2 cellular contexts compared by ENCODE assay signal in the genomic region with DNA sequence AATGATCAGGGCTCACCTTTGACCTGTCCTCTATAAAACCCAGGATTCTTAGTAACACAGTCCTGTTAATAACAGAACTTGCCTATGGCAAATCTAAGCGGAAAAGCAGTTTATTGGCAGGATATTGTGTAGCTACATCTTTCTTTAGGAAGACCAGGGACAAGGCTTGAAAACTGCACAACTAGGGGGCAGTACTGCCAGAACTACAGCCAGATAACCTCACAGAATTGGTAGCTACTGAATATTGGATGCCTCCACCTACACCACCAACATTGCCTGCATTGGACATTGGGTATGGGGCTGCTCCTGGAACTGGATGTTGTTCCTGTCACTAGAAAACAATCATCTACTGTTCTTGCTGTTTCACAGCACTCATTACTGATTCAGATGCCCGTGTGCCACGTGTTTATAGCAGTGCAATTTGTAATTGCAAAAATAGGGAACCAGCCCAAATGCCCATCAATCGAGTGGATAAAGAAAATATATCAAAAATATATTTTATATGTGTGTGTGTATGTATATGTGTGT.
TF ChIP-seq lines count a peak whose summit lies in the region.

No MANE protein-coding gene starts in this region.

TF ChIP-seq in HEK293T, 16 proteins besides CTCF, POLR2A, EP300 and RAD21:
- TF ChIP-seq ELF4 (IDR thresholded peaks at IDR 0.05), result no peak
- TF ChIP-seq FOXA1 (IDR thresholded peaks at IDR 0.05), result no peak
- TF ChIP-seq CTBP1 (IDR thresholded peaks at IDR 0.05; ENCODE audit: borderline replicate concordance), result no peak
- no peak for TF ChIP-seq FOXM1 (IDR thresholded peaks at IDR 0.05; ENCODE audit: borderline replicate concordance)
- TF ChIP-seq ZNF384 (IDR thresholded peaks at IDR 0.05), result no peak
- no peak for TF ChIP-seq FOXK2 (IDR thresholded peaks at IDR 0.05)
- no peak for TF ChIP-seq NFRKB (IDR thresholded peaks at IDR 0.05)
TF ChIP-seq in HEK293T: peak in this region for 0.

TF ChIP-seq in GM12878, 131 proteins besides CTCF, POLR2A, EP300 and RAD21:
- TF ChIP-seq IKZF1 (conservative IDR thresholded peaks at IDR 0.05), result no peak
- TF ChIP-seq FOXK2 (IDR thresholded peaks at IDR 0.05), result no peak
- TF ChIP-seq, protein P1, sequence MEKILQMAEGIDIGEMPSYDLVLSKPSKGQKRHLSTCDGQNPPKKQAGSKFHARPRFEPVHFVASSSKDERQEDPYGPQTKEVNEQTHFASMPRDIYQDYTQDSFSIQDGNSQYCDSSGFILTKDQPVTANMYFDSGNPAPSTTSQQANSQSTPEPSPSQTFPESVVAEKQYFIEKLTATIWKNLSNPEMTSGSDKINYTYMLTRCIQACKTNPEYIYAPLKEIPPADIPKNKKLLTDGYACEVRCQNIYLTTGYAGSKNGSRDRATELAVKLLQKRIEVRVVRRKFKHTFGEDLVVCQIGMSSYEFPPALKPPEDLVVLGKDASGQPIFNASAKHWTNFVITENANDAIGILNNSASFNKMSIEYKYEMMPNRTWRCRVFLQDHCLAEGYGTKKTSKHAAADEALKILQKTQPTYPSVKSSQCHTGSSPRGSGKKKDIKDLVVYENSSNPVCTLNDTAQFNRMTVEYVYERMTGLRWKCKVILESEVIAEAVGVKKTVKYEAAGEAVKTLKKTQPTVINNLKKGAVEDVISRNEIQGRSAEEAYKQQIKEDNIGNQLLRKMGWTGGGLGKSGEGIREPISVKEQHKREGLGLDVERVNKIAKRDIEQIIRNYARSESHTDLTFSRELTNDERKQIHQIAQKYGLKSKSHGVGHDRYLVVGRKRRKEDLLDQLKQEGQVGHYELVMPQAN (conservative IDR thresholded peaks at IDR 0.05), result no peak
- TF ChIP-seq EED (IDR thresholded peaks at IDR 0.05; ENCODE audit: low read depth), result no peak
- no peak for TF ChIP-seq PAX8 (IDR thresholded peaks at IDR 0.05)
- no peak for TF ChIP-seq CHD4 (IDR thresholded peaks at IDR 0.05)
- TF ChIP-seq, protein P2, sequence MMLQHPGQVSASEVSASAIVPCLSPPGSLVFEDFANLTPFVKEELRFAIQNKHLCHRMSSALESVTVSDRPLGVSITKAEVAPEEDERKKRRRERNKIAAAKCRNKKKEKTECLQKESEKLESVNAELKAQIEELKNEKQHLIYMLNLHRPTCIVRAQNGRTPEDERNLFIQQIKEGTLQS (IDR thresholded peaks at IDR 0.05; ENCODE audit: borderline replicate concordance, extremely low read depth, low read depth, low read length), result no peak
- TF ChIP-seq ZNF217 (IDR thresholded peaks at IDR 0.05), result no peak
- TF ChIP-seq, protein P3, sequence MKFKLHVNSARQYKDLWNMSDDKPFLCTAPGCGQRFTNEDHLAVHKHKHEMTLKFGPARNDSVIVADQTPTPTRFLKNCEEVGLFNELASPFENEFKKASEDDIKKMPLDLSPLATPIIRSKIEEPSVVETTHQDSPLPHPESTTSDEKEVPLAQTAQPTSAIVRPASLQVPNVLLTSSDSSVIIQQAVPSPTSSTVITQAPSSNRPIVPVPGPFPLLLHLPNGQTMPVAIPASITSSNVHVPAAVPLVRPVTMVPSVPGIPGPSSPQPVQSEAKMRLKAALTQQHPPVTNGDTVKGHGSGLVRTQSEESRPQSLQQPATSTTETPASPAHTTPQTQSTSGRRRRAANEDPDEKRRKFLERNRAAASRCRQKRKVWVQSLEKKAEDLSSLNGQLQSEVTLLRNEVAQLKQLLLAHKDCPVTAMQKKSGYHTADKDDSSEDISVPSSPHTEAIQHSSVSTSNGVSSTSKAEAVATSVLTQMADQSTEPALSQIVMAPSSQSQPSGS (IDR thresholded peaks at IDR 0.05; ENCODE audit: low read length), result no peak
- TF ChIP-seq, protein P4, sequence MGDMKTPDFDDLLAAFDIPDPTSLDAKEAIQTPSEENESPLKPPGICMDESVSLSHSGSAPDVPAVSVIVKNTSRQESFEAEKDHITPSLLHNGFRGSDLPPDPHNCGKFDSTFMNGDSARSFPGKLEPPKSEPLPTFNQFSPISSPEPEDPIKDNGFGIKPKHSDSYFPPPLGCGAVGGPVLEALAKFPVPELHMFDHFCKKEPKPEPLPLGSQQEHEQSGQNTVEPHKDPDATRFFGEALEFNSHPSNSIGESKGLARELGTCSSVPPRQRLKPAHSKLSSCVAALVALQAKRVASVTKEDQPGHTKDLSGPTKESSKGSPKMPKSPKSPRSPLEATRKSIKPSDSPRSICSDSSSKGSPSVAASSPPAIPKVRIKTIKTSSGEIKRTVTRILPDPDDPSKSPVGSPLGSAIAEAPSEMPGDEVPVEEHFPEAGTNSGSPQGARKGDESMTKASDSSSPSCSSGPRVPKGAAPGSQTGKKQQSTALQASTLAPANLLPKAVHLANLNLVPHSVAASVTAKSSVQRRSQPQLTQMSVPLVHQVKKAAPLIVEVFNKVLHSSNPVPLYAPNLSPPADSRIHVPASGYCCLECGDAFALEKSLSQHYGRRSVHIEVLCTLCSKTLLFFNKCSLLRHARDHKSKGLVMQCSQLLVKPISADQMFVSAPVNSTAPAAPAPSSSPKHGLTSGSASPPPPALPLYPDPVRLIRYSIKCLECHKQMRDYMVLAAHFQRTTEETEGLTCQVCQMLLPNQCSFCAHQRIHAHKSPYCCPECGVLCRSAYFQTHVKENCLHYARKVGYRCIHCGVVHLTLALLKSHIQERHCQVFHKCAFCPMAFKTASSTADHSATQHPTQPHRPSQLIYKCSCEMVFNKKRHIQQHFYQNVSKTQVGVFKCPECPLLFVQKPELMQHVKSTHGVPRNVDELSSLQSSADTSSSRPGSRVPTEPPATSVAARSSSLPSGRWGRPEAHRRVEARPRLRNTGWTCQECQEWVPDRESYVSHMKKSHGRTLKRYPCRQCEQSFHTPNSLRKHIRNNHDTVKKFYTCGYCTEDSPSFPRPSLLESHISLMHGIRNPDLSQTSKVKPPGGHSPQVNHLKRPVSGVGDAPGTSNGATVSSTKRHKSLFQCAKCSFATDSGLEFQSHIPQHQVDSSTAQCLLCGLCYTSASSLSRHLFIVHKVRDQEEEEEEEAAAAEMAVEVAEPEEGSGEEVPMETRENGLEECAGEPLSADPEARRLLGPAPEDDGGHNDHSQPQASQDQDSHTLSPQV (IDR thresholded peaks at IDR 0.05), result no peak
- no peak for TF ChIP-seq ESRRA (IDR thresholded peaks at IDR 0.05; ENCODE audit: low read length)
